Comparison of ENCODE assay signal across 1 cellular context in genomic region chr9:123678038-123678877, GRCh38.
TF ChIP-seq lines count a peak whose summit lies in the region.

No MANE protein-coding gene starts in this region.

TF ChIP-seq in HEK293, 187 proteins besides CTCF, POLR2A, EP300 and RAD21 (continued from another document and continues in another):
- TF ChIP-seq, protein P1, sequence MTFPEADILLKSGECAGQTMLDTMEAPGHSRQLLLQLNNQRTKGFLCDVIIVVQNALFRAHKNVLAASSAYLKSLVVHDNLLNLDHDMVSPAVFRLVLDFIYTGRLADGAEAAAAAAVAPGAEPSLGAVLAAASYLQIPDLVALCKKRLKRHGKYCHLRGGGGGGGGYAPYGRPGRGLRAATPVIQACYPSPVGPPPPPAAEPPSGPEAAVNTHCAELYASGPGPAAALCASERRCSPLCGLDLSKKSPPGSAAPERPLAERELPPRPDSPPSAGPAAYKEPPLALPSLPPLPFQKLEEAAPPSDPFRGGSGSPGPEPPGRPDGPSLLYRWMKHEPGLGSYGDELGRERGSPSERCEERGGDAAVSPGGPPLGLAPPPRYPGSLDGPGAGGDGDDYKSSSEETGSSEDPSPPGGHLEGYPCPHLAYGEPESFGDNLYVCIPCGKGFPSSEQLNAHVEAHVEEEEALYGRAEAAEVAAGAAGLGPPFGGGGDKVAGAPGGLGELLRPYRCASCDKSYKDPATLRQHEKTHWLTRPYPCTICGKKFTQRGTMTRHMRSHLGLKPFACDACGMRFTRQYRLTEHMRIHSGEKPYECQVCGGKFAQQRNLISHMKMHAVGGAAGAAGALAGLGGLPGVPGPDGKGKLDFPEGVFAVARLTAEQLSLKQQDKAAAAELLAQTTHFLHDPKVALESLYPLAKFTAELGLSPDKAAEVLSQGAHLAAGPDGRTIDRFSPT (tag by site-specific recombination; IDR thresholded peaks at IDR 0.05), result no peak
- TF ChIP-seq ZNF341 (tag by site-specific recombination; IDR thresholded peaks at IDR 0.05; ENCODE audit: low read depth) (peak; percentile 20; the same call in 1 of the 2 replicates), ZNF837 (tag by site-specific recombination; IDR thresholded peaks at IDR 0.05) (no peak), KLF8 (tag by site-specific recombination; IDR thresholded peaks at IDR 0.05) (peak; percentile 87), ZXDB (tag by site-specific recombination; IDR thresholded peaks at IDR 0.05) (peak; percentile 97), ZNF585B (tag by site-specific recombination; IDR thresholded peaks at IDR 0.05) (no peak), ZBTB44 (tag by site-specific recombination; IDR thresholded peaks at IDR 0.05) (peak; percentile 90), ZNF214 (tag by site-specific recombination; IDR thresholded peaks at IDR 0.05; ENCODE audit: borderline replicate concordance) (no peak), ZNF133 (tag by site-specific recombination; IDR thresholded peaks at IDR 0.05) (no peak), ZNF596 (tag by site-specific recombination; IDR thresholded peaks at IDR 0.05) (peak; percentile 56; the same call in 1 of the 2 replicates), ZNF600 (tag by site-specific recombination; IDR thresholded peaks at IDR 0.05) (peak; percentile 64), ZNF280C (tag by site-specific recombination; IDR thresholded peaks at IDR 0.05) (no peak), ZNF416 (tag by site-specific recombination; IDR thresholded peaks at IDR 0.05) (no peak), ZNF16 (tag by site-specific recombination; IDR thresholded peaks at IDR 0.05; ENCODE audit: low read depth) (no peak), ZBTB20 (tag by site-specific recombination; IDR thresholded peaks at IDR 0.05) (peak; percentile 99), ZIC2 (tag by site-specific recombination; IDR thresholded peaks at IDR 0.05) (no peak), ZNF324 (tag by site-specific recombination; IDR thresholded peaks at IDR 0.05) (no peak; the same call in none of the 2 replicates), ZNF433 (tag by site-specific recombination; IDR thresholded peaks at IDR 0.05; ENCODE audit: low read depth) (no peak), ZNF394 (tag by site-specific recombination; IDR thresholded peaks at IDR 0.05; ENCODE audit: borderline replicate concordance) (peak; percentile 71), ZNF169 (tag by site-specific recombination; IDR thresholded peaks at IDR 0.05) (no peak), MYNN (tag by site-specific recombination; IDR thresholded peaks at IDR 0.05; ENCODE audit: borderline replicate concordance) (0 out of 2 replicates have a peak, but pooled peaks have one; percentile 60), ZSCAN16 (tag by site-specific recombination; IDR thresholded peaks at IDR 0.05) (0 out of 2 replicates have a peak, but pooled peaks have one; percentile 18), ZNF610 (tag by site-specific recombination; IDR thresholded peaks at IDR 0.05; ENCODE audit: borderline replicate concordance) (peak; percentile 85), KLF1 (tag by site-specific recombination; IDR thresholded peaks at IDR 0.05) (no peak; the same call in 1 of the 2 replicates), BCL11A (tag by site-specific recombination; IDR thresholded peaks at IDR 0.05; ENCODE audit: low read depth) (peak; percentile 89), ZBTB17 (tag by site-specific recombination; IDR thresholded peaks at IDR 0.05) (peak; percentile 76), GLIS1 (tag by site-specific recombination; IDR thresholded peaks at IDR 0.05) (peak; percentile 66), ZNF184 (tag by site-specific recombination; IDR thresholded peaks at IDR 0.05) (peak; percentile 80), ZNF132 (tag by site-specific recombination; IDR thresholded peaks at IDR 0.05; ENCODE audit: borderline replicate concordance) (no peak), ZSCAN4 (tag by site-specific recombination; IDR thresholded peaks at IDR 0.05) (peak; percentile 45; the same call in 1 of the 2 replicates), ZNF626 (tag by site-specific recombination; IDR thresholded peaks at IDR 0.05) (0 out of 2 replicates have a peak, but pooled peaks have one; percentile 41), ZNF768 (tag by site-specific recombination; IDR thresholded peaks at IDR 0.05) (no peak; the same call in 1 of the 2 replicates), ZNF629 (tag by site-specific recombination; IDR thresholded peaks at IDR 0.05) (peak; percentile 90), BCL11B (tag by site-specific recombination; IDR thresholded peaks at IDR 0.05; ENCODE audit: low read depth) (peak; percentile 97), ZNF274 (IDR thresholded peaks at IDR 0.05; ENCODE audit: low read length) (no peak), ZNF274 (tag by site-specific recombination; IDR thresholded peaks at IDR 0.05; ENCODE audit: borderline replicate concordance) (no peak), ZNF19 (tag by site-specific recombination; IDR thresholded peaks at IDR 0.05; ENCODE audit: low read depth) (0 out of 2 replicates have a peak, but pooled peaks have one; percentile 12), ZNF843 (tag by site-specific recombination; IDR thresholded peaks at IDR 0.05) (peak; percentile 100), ZNF501 (tag by site-specific recombination; IDR thresholded peaks at IDR 0.05) (0 out of 2 replicates have a peak, but pooled peaks have one; percentile 53)
- TF ChIP-seq, protein P2, sequence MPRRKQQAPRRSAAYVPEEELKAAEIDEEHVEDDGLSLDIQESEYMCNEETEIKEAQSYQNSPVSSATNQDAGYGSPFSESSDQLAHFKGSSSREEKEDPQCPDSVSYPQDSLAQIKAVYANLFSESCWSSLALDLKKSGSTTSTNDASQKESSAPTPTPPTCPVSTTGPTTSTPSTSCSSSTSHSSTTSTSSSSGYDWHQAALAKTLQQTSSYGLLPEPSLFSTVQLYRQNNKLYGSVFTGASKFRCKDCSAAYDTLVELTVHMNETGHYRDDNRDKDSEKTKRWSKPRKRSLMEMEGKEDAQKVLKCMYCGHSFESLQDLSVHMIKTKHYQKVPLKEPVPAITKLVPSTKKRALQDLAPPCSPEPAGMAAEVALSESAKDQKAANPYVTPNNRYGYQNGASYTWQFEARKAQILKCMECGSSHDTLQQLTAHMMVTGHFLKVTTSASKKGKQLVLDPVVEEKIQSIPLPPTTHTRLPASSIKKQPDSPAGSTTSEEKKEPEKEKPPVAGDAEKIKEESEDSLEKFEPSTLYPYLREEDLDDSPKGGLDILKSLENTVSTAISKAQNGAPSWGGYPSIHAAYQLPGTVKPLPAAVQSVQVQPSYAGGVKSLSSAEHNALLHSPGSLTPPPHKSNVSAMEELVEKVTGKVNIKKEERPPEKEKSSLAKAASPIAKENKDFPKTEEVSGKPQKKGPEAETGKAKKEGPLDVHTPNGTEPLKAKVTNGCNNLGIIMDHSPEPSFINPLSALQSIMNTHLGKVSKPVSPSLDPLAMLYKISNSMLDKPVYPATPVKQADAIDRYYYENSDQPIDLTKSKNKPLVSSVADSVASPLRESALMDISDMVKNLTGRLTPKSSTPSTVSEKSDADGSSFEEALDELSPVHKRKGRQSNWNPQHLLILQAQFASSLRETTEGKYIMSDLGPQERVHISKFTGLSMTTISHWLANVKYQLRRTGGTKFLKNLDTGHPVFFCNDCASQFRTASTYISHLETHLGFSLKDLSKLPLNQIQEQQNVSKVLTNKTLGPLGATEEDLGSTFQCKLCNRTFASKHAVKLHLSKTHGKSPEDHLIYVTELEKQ (tag by site-specific recombination; IDR thresholded peaks at IDR 0.05; ENCODE audit: borderline replicate concordance), result peak; percentile 94
- TF ChIP-seq, protein P3, sequence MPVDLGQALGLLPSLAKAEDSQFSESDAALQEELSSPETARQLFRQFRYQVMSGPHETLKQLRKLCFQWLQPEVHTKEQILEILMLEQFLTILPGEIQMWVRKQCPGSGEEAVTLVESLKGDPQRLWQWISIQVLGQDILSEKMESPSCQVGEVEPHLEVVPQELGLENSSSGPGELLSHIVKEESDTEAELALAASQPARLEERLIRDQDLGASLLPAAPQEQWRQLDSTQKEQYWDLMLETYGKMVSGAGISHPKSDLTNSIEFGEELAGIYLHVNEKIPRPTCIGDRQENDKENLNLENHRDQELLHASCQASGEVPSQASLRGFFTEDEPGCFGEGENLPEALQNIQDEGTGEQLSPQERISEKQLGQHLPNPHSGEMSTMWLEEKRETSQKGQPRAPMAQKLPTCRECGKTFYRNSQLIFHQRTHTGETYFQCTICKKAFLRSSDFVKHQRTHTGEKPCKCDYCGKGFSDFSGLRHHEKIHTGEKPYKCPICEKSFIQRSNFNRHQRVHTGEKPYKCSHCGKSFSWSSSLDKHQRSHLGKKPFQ (tag by site-specific recombination; IDR thresholded peaks at IDR 0.05), result peak; percentile 80
- TF ChIP-seq, protein P4, sequence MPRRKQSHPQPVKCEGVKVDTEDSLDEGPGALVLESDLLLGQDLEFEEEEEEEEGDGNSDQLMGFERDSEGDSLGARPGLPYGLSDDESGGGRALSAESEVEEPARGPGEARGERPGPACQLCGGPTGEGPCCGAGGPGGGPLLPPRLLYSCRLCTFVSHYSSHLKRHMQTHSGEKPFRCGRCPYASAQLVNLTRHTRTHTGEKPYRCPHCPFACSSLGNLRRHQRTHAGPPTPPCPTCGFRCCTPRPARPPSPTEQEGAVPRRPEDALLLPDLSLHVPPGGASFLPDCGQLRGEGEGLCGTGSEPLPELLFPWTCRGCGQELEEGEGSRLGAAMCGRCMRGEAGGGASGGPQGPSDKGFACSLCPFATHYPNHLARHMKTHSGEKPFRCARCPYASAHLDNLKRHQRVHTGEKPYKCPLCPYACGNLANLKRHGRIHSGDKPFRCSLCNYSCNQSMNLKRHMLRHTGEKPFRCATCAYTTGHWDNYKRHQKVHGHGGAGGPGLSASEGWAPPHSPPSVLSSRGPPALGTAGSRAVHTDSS (tag by site-specific recombination; IDR thresholded peaks at IDR 0.05), result peak; percentile 30; the same call in 1 of the 2 replicates
- TF ChIP-seq, protein P5, sequence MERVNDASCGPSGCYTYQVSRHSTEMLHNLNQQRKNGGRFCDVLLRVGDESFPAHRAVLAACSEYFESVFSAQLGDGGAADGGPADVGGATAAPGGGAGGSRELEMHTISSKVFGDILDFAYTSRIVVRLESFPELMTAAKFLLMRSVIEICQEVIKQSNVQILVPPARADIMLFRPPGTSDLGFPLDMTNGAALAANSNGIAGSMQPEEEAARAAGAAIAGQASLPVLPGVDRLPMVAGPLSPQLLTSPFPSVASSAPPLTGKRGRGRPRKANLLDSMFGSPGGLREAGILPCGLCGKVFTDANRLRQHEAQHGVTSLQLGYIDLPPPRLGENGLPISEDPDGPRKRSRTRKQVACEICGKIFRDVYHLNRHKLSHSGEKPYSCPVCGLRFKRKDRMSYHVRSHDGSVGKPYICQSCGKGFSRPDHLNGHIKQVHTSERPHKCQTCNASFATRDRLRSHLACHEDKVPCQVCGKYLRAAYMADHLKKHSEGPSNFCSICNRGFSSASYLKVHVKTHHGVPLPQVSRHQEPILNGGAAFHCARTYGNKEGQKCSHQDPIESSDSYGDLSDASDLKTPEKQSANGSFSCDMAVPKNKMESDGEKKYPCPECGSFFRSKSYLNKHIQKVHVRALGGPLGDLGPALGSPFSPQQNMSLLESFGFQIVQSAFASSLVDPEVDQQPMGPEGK (tag by site-specific recombination; IDR thresholded peaks at IDR 0.05), result no peak
- TF ChIP-seq, protein P6, sequence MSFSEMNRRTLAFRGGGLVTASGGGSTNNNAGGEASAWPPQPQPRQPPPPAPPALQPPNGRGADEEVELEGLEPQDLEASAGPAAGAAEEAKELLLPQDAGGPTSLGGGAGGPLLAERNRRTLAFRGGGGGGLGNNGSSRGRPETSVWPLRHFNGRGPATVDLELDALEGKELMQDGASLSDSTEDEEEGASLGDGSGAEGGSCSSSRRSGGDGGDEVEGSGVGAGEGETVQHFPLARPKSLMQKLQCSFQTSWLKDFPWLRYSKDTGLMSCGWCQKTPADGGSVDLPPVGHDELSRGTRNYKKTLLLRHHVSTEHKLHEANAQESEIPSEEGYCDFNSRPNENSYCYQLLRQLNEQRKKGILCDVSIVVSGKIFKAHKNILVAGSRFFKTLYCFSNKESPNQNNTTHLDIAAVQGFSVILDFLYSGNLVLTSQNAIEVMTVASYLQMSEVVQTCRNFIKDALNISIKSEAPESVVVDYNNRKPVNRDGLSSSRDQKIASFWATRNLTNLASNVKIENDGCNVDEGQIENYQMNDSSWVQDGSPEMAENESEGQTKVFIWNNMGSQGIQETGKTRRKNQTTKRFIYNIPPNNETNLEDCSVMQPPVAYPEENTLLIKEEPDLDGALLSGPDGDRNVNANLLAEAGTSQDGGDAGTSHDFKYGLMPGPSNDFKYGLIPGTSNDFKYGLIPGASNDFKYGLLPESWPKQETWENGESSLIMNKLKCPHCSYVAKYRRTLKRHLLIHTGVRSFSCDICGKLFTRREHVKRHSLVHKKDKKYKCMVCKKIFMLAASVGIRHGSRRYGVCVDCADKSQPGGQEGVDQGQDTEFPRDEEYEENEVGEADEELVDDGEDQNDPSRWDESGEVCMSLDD (tag by site-specific recombination; IDR thresholded peaks at IDR 0.05), result no peak; the same call in 1 of the 2 replicates
